21 cellular contexts compared by ENCODE assay signal in genomic region chr11:118979434-118979833, GRCh38. TPM values are rescaled to one million over a fixed set of nuclear protein-coding genes. Genes with fewer than 3 reads are reported as not detected.
A peak's percentile ranks its signal among the peaks of the same experiment; 100 is the strongest.
DNase-seq lines count a peak whose midpoint lies in the region; ATAC-seq and TF ChIP-seq lines count a peak whose summit lies in the region.
"Had no signal": no experiment of that assay in that cellular context is flagged by ENCODE, and none has a peak within 500 bp of the region (broad histone marks: within the 10 kb centered on the region; RNA-seq: fewer than 3 reads in every experiment).

No MANE protein-coding gene starts in this region.

- TF ChIP-seq CTCF in DND-41 (IDR thresholded peaks at IDR 0.05; ENCODE audit: borderline replicate concordance, extremely low read depth, low read length, poor library complexity, severe bottlenecking) (peak; percentile 14), HCT116 (IDR thresholded peaks at IDR 0.05 in 2 of 3, conservative IDR thresholded peaks at IDR 0.05 in 1 of 3; ENCODE audit: borderline replicate concordance in 1 of 3, insufficient read depth in 1 of 3, low read depth in 2 of 3, low read length in 2 of 3) (no peak)

- RAD21 ChIA-PET in HCT116 (lab: Charles Lee; ENCODE audit: low non-redundant PET in 1 of 2, low total read pairs in 2 of 2, uncharacterized antibody in 2 of 2, unreplicated experiment in 2 of 2): no interaction called here

- H2AFZ ChIP-seq in DND-41 (ENCODE audit: low read depth, low read length) (no peak overlapping the region), HCT116 (ENCODE audit: low read depth, low read length, poor library complexity, severe bottlenecking) (no peak overlapping the region)

- intact Hi-C loops in HCT116 (cut with micrococcal nuclease): no loop called here

- no peaks in the 10 kb centered on the region for H3K27me3 ChIP-seq in DND-41 (ENCODE audit: insufficient read depth, low read length, poor library complexity)
- H3K27me3 ChIP-seq in HCT116 (ENCODE audit: insufficient read depth, low read length): no peaks in the 10 kb centered on the region
- H3K27me3 ChIP-seq: BE2C, Peyer's patch had no signal

- H3K9me2 ChIP-seq in HCT116 (ENCODE audit: insufficient read depth): no peaks in the 10 kb centered on the region

- H3K27ac ChIP-seq in DND-41 (ENCODE audit: low read length) (no peak overlapping the region), HCT116 (ENCODE audit: low read depth, low read length) (no peak overlapping the region)
- H3K27ac ChIP-seq: Peyer's patch, WERI-Rb-1 had no signal

- H3K4me2 ChIP-seq in DND-41 (ENCODE audit: insufficient read depth, low read length) (no peak overlapping the region), HCT116 (ENCODE audit: low read length) (no peak overlapping the region)

- no peak for TF ChIP-seq POLR2A in HCT116 (IDR thresholded peaks at IDR 0.05; ENCODE audit: borderline replicate concordance, extremely low read depth, insufficient read depth, insufficient read length)

- BruUV-seq in HCT116 (replicated peaks; lab: Mats Ljungman, UMichigan): no TSS peak

- DNase-seq in DND-41 (no peak), HCT116 (ENCODE audit: low read depth, low spot score) (no peak), SKM-1 (lab: John Stamatoyannopoulos, UW; ENCODE audit: unreplicated experiment) (peak; percentile 39), left kidney (ENCODE audit: low read depth, low spot score) (peak; percentile 67), DMS153 (lab: John Stamatoyannopoulos, UW) (no peak)
- no peak for DNase-seq in activated T-cell treated with anti-CD3 and anti-CD28 coated beads, Interleukin-2, amount 50 U/mL, for 1 hour
- DNase-seq: activated gamma-delta T cell; aorta; BE2C; foreskin fibroblast; left cardiac atrium; mucosa of descending colon; NCI-H510A treated with DMSO at 0.1 percent for 48 hours; occipital lobe; Peyer's patch; stimulated activated CD4-positive, alpha-beta T cell treated with anti-CD3 and anti-CD28 coated beads, Interleukin-4, amount 100 ng/mL, for 24 hours; SW 1271; WERI-Rb-1 had no signal

- H3K9me3 ChIP-seq in DND-41 (ENCODE audit: insufficient read depth, low read length, severe bottlenecking): no peaks in the 10 kb centered on the region
- no peaks in the 10 kb centered on the region for H3K9me3 ChIP-seq in HCT116 (ENCODE audit: control insufficient read depth in 1 of 2, insufficient read depth in 1 of 2, low read depth in 1 of 2, low read length in 2 of 2)
- H3K9me3 ChIP-seq: BE2C, mucosa of descending colon, Peyer's patch had no signal

- POLR2A ChIA-PET in HCT116 (lab: Charles Lee): no interaction called here

- H3K4me3 ChIP-seq in DND-41 (ENCODE audit: low read depth in 1 of 2, low read length in 2 of 2) (no peak overlapping the region), HCT116 (replicated peaks in 1 of 2; ENCODE audit: low read depth in 1 of 2, low read length in 2 of 2) (no peak overlapping the region)
- H3K4me3 ChIP-seq: mucosa of descending colon, Peyer's patch had no signal

- ATAC-seq in DND-41 (ENCODE audit: insufficient read depth, low read depth) (peak; percentile 54; the same call in 1 of the 3 replicates), HCT116 (peak; percentile 34; the same call in 1 of the 2 replicates), HG03159 (IDR thresholded peaks at IDR 0.05; ENCODE audit: unreplicated experiment) (no peak)

- H3K79me2 ChIP-seq in DND-41 (ENCODE audit: insufficient read depth, low read length) (no peaks in the 10 kb centered on the region), HCT116 (ENCODE audit: insufficient read depth, low read length) (no peaks in the 10 kb centered on the region)

- CTCF ChIA-PET in HCT116 (lab: Charles Lee): no interaction called here

- H3K36me3 ChIP-seq in DND-41 (ENCODE audit: insufficient read depth, low read length) (no peaks in the 10 kb centered on the region), HCT116 (ENCODE audit: control insufficient read depth in 1 of 2, insufficient read depth in 2 of 2, low read length in 2 of 2) (no peaks in the 10 kb centered on the region)
- H3K36me3 ChIP-seq: BE2C, Peyer's patch, WERI-Rb-1 had no signal

- H3K4me1 ChIP-seq in DND-41 (ENCODE audit: insufficient read depth, low read length): no peaks in the 10 kb centered on the region
- H3K4me1 ChIP-seq in HCT116 (ENCODE audit: control insufficient read depth in 1 of 2, insufficient read depth in 2 of 2, low read length in 2 of 2): no peaks in the 10 kb centered on the region
- H3K4me1 ChIP-seq: BE2C, Peyer's patch had no signal

- H3K9ac ChIP-seq in DND-41 (ENCODE audit: low read depth, low read length) (no peak overlapping the region), HCT116 (ENCODE audit: low read length) (no peak overlapping the region)

- H4K20me1 ChIP-seq in DND-41 (ENCODE audit: insufficient read depth, low read length) (no peaks in the 10 kb centered on the region), HCT116 (ENCODE audit: insufficient read depth) (no peaks in the 10 kb centered on the region)

- TF ChIP-seq RAD21 in HCT116 (IDR thresholded peaks at IDR 0.05; ENCODE audit: low read depth): no peak

TF ChIP-seq in HCT116, 20 proteins besides CTCF, POLR2A, EP300 and RAD21:
- TF ChIP-seq POLR2AphosphoS5 (IDR thresholded peaks at IDR 0.05; ENCODE audit: low read depth, low read length) (no peak), YY1 (IDR thresholded peaks at IDR 0.05; ENCODE audit: extremely low read depth, insufficient replicate concordance, low read depth, low read length) (no peak), SIN3A (IDR thresholded peaks at IDR 0.05; ENCODE audit: low read depth) (no peak), TCF7L2 (IDR thresholded peaks at IDR 0.05; ENCODE audit: borderline replicate concordance, extremely low read depth, insufficient read depth, insufficient read length) (no peak), CBX3 (IDR thresholded peaks at IDR 0.05; ENCODE audit: low read depth) (no peak), CEBPB (IDR thresholded peaks at IDR 0.05; ENCODE audit: low read depth) (no peak), MAX (IDR thresholded peaks at IDR 0.05) (no peak), SRF (IDR thresholded peaks at IDR 0.05; ENCODE audit: low read depth) (no peak), FOSL1 (IDR thresholded peaks at IDR 0.05; ENCODE audit: low read depth) (no peak), JUND (IDR thresholded peaks at IDR 0.05) (no peak), EGR1 (IDR thresholded peaks at IDR 0.05; ENCODE audit: low read depth) (no peak), ZFX (IDR thresholded peaks at IDR 0.05) (no peak)
- TF ChIP-seq, protein P1, sequence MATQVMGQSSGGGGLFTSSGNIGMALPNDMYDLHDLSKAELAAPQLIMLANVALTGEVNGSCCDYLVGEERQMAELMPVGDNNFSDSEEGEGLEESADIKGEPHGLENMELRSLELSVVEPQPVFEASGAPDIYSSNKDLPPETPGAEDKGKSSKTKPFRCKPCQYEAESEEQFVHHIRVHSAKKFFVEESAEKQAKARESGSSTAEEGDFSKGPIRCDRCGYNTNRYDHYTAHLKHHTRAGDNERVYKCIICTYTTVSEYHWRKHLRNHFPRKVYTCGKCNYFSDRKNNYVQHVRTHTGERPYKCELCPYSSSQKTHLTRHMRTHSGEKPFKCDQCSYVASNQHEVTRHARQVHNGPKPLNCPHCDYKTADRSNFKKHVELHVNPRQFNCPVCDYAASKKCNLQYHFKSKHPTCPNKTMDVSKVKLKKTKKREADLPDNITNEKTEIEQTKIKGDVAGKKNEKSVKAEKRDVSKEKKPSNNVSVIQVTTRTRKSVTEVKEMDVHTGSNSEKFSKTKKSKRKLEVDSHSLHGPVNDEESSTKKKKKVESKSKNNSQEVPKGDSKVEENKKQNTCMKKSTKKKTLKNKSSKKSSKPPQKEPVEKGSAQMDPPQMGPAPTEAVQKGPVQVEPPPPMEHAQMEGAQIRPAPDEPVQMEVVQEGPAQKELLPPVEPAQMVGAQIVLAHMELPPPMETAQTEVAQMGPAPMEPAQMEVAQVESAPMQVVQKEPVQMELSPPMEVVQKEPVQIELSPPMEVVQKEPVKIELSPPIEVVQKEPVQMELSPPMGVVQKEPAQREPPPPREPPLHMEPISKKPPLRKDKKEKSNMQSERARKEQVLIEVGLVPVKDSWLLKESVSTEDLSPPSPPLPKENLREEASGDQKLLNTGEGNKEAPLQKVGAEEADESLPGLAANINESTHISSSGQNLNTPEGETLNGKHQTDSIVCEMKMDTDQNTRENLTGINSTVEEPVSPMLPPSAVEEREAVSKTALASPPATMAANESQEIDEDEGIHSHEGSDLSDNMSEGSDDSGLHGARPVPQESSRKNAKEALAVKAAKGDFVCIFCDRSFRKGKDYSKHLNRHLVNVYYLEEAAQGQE (IDR thresholded peaks at IDR 0.05; ENCODE audit: low read depth): no peak
- TF ChIP-seq, protein P2, sequence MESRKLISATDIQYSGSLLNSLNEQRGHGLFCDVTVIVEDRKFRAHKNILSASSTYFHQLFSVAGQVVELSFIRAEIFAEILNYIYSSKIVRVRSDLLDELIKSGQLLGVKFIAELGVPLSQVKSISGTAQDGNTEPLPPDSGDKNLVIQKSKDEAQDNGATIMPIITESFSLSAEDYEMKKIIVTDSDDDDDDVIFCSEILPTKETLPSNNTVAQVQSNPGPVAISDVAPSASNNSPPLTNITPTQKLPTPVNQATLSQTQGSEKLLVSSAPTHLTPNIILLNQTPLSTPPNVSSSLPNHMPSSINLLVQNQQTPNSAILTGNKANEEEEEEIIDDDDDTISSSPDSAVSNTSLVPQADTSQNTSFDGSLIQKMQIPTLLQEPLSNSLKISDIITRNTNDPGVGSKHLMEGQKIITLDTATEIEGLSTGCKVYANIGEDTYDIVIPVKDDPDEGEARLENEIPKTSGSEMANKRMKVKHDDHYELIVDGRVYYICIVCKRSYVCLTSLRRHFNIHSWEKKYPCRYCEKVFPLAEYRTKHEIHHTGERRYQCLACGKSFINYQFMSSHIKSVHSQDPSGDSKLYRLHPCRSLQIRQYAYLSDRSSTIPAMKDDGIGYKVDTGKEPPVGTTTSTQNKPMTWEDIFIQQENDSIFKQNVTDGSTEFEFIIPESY (IDR thresholded peaks at IDR 0.05; ENCODE audit: extremely low read depth, insufficient replicate concordance, low read length): no peak

RNA-seq across cellular contexts. Expression of gene FOXR1, which starts 7.9 kb away (rescaled TPM):
- not detected for total RNA-seq in HCT116 (2021; ENCODE audit: unreplicated experiment)
- not detected in 2 replicates for polyA plus RNA-seq in HCT116 (2012)
- total RNA-seq: aorta, cerebellum, left cardiac atrium, mucosa of descending colon, Peyer's patch had no signal
- polyA plus RNA-seq: aorta, thymus had no signal

RNA-seq across cellular contexts. Expression of gene CENATAC, which starts 18.5 kb away (rescaled TPM):
- 28.9 TPM for total RNA-seq in HCT116 (2021; ENCODE audit: unreplicated experiment)
- 7.5 and 9.0 TPM in 2 replicates for polyA plus RNA-seq in HCT116 (2012)

RNA-seq across cellular contexts. Expression of gene UPK2, which starts 23.3 kb away (rescaled TPM):
- total RNA-seq in HCT116 (2021; ENCODE audit: unreplicated experiment): 0.42 TPM
- 0.26 and 0.55 TPM in 2 replicates for polyA plus RNA-seq in HCT116 (2012)
- total RNA-seq: aorta, cerebellum, left cardiac atrium, mucosa of descending colon, occipital lobe, Peyer's patch had no signal
- polyA plus RNA-seq: aorta had no signal

RNA-seq across cellular contexts. Expression of gene RPS25, which starts 38.7 kb away (rescaled TPM):
- total RNA-seq in HCT116 (2021; ENCODE audit: unreplicated experiment): 1,404 TPM
- 647 and 867 TPM in 2 replicates for polyA plus RNA-seq in HCT116 (2012)

RNA-seq across cellular contexts. Expression of gene TRAPPC4, which starts 39.1 kb away (rescaled TPM):
- total RNA-seq in HCT116 (2021; ENCODE audit: unreplicated experiment): 61.6 TPM
- polyA plus RNA-seq in HCT116 (2012): 58.0 and 59.2 TPM in 2 replicates

Comparison
In these comparisons a context has a peak if more than half of its experiments do, and no peak if none do; other contexts are left out.
1. DNase-seq: peak in SKM-1 (single experiment) and left kidney (single experiment); none in DND-41 (single experiment), HCT116 (single experiment), DMS153 (single experiment) and activated T-cell treated with anti-CD3 and anti-CD28 coated beads, Interleukin-2, amount 50 U/mL, for 1 hour (single experiment).